1 cellular context compared by ENCODE assay signal in the genomic region with DNA sequence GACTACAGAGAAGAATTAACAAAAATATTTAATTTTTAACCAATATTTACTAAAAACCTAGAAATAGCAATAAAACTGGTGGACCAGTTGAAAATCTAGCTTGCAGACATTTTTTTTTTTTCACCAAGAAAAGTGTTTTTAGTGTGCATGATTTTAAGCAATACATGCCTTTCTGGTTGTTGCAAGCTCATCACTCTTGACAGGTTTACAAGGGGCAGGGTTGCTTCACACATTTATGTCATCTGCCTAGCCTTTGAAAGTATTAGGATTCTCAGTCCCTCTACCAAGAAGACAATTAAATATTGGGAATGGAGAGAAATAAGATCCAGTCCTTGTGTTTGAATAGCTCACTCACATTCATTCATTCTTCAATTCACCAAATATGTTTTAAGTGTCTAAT.
TF ChIP-seq lines count a peak whose summit lies in the region.

No MANE protein-coding gene starts in this region.

TF ChIP-seq in K562, 482 proteins besides CTCF, POLR2A, EP300 and RAD21 (continued from another document):
- TF ChIP-seq, protein P1, sequence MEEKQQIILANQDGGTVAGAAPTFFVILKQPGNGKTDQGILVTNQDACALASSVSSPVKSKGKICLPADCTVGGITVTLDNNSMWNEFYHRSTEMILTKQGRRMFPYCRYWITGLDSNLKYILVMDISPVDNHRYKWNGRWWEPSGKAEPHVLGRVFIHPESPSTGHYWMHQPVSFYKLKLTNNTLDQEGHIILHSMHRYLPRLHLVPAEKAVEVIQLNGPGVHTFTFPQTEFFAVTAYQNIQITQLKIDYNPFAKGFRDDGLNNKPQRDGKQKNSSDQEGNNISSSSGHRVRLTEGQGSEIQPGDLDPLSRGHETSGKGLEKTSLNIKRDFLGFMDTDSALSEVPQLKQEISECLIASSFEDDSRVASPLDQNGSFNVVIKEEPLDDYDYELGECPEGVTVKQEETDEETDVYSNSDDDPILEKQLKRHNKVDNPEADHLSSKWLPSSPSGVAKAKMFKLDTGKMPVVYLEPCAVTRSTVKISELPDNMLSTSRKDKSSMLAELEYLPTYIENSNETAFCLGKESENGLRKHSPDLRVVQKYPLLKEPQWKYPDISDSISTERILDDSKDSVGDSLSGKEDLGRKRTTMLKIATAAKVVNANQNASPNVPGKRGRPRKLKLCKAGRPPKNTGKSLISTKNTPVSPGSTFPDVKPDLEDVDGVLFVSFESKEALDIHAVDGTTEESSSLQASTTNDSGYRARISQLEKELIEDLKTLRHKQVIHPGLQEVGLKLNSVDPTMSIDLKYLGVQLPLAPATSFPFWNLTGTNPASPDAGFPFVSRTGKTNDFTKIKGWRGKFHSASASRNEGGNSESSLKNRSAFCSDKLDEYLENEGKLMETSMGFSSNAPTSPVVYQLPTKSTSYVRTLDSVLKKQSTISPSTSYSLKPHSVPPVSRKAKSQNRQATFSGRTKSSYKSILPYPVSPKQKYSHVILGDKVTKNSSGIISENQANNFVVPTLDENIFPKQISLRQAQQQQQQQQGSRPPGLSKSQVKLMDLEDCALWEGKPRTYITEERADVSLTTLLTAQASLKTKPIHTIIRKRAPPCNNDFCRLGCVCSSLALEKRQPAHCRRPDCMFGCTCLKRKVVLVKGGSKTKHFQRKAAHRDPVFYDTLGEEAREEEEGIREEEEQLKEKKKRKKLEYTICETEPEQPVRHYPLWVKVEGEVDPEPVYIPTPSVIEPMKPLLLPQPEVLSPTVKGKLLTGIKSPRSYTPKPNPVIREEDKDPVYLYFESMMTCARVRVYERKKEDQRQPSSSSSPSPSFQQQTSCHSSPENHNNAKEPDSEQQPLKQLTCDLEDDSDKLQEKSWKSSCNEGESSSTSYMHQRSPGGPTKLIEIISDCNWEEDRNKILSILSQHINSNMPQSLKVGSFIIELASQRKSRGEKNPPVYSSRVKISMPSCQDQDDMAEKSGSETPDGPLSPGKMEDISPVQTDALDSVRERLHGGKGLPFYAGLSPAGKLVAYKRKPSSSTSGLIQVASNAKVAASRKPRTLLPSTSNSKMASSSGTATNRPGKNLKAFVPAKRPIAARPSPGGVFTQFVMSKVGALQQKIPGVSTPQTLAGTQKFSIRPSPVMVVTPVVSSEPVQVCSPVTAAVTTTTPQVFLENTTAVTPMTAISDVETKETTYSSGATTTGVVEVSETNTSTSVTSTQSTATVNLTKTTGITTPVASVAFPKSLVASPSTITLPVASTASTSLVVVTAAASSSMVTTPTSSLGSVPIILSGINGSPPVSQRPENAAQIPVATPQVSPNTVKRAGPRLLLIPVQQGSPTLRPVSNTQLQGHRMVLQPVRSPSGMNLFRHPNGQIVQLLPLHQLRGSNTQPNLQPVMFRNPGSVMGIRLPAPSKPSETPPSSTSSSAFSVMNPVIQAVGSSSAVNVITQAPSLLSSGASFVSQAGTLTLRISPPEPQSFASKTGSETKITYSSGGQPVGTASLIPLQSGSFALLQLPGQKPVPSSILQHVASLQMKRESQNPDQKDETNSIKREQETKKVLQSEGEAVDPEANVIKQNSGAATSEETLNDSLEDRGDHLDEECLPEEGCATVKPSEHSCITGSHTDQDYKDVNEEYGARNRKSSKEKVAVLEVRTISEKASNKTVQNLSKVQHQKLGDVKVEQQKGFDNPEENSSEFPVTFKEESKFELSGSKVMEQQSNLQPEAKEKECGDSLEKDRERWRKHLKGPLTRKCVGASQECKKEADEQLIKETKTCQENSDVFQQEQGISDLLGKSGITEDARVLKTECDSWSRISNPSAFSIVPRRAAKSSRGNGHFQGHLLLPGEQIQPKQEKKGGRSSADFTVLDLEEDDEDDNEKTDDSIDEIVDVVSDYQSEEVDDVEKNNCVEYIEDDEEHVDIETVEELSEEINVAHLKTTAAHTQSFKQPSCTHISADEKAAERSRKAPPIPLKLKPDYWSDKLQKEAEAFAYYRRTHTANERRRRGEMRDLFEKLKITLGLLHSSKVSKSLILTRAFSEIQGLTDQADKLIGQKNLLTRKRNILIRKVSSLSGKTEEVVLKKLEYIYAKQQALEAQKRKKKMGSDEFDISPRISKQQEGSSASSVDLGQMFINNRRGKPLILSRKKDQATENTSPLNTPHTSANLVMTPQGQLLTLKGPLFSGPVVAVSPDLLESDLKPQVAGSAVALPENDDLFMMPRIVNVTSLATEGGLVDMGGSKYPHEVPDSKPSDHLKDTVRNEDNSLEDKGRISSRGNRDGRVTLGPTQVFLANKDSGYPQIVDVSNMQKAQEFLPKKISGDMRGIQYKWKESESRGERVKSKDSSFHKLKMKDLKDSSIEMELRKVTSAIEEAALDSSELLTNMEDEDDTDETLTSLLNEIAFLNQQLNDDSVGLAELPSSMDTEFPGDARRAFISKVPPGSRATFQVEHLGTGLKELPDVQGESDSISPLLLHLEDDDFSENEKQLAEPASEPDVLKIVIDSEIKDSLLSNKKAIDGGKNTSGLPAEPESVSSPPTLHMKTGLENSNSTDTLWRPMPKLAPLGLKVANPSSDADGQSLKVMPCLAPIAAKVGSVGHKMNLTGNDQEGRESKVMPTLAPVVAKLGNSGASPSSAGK (IDR thresholded peaks at IDR 0.05), result no peak
- no peak for TF ChIP-seq ZNF124 (CRISPR knock-in tag; IDR thresholded peaks at IDR 0.05)
- TF ChIP-seq RHOXF2B (CRISPR knock-in tag; conservative IDR thresholded peaks at IDR 0.05), result no peak
- TF ChIP-seq NFRKB (IDR thresholded peaks at IDR 0.05; ENCODE audit: low read depth), result 0 out of 2 replicates have a peak, but pooled peaks have one; percentile 56
- no peak for TF ChIP-seq ZNF764 (CRISPR knock-in tag; IDR thresholded peaks at IDR 0.05; ENCODE audit: low read depth)
- TF ChIP-seq, protein P2, sequence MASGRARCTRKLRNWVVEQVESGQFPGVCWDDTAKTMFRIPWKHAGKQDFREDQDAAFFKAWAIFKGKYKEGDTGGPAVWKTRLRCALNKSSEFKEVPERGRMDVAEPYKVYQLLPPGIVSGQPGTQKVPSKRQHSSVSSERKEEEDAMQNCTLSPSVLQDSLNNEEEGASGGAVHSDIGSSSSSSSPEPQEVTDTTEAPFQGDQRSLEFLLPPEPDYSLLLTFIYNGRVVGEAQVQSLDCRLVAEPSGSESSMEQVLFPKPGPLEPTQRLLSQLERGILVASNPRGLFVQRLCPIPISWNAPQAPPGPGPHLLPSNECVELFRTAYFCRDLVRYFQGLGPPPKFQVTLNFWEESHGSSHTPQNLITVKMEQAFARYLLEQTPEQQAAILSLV (tag; IDR thresholded peaks at IDR 0.05), result no peak
- peak; percentile 86 for TF ChIP-seq ZNF316 (IDR thresholded peaks at IDR 0.05)
- no peak for TF ChIP-seq ZNF133 (CRISPR knock-in tag; IDR thresholded peaks at IDR 0.05)
- peak; percentile 37 for TF ChIP-seq NFE2 (IDR thresholded peaks at IDR 0.05; ENCODE audit: low read depth)
- 0 out of 2 replicates have a peak, but pooled peaks have one; percentile 5 for TF ChIP-seq ZNF644 (tag; IDR thresholded peaks at IDR 0.05; ENCODE audit: low read depth)
- TF ChIP-seq, protein P3, sequence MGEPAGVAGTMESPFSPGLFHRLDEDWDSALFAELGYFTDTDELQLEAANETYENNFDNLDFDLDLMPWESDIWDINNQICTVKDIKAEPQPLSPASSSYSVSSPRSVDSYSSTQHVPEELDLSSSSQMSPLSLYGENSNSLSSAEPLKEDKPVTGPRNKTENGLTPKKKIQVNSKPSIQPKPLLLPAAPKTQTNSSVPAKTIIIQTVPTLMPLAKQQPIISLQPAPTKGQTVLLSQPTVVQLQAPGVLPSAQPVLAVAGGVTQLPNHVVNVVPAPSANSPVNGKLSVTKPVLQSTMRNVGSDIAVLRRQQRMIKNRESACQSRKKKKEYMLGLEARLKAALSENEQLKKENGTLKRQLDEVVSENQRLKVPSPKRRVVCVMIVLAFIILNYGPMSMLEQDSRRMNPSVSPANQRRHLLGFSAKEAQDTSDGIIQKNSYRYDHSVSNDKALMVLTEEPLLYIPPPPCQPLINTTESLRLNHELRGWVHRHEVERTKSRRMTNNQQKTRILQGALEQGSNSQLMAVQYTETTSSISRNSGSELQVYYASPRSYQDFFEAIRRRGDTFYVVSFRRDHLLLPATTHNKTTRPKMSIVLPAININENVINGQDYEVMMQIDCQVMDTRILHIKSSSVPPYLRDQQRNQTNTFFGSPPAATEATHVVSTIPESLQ (CRISPR knock-in tag; IDR thresholded peaks at IDR 0.05), result no peak
- TF ChIP-seq MAZ (CRISPR knock-in tag; conservative IDR thresholded peaks at IDR 0.05 in 1 of 2, IDR thresholded peaks at IDR 0.05 in 1 of 2), result no peak
- TF ChIP-seq, protein P4, sequence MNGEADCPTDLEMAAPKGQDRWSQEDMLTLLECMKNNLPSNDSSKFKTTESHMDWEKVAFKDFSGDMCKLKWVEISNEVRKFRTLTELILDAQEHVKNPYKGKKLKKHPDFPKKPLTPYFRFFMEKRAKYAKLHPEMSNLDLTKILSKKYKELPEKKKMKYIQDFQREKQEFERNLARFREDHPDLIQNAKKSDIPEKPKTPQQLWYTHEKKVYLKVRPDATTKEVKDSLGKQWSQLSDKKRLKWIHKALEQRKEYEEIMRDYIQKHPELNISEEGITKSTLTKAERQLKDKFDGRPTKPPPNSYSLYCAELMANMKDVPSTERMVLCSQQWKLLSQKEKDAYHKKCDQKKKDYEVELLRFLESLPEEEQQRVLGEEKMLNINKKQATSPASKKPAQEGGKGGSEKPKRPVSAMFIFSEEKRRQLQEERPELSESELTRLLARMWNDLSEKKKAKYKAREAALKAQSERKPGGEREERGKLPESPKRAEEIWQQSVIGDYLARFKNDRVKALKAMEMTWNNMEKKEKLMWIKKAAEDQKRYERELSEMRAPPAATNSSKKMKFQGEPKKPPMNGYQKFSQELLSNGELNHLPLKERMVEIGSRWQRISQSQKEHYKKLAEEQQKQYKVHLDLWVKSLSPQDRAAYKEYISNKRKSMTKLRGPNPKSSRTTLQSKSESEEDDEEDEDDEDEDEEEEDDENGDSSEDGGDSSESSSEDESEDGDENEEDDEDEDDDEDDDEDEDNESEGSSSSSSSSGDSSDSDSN (IDR thresholded peaks at IDR 0.05; ENCODE audit: borderline replicate concordance in 1 of 2, low read depth in 2 of 2, low read length in 2 of 2), result no peak
- TF ChIP-seq, protein P5, sequence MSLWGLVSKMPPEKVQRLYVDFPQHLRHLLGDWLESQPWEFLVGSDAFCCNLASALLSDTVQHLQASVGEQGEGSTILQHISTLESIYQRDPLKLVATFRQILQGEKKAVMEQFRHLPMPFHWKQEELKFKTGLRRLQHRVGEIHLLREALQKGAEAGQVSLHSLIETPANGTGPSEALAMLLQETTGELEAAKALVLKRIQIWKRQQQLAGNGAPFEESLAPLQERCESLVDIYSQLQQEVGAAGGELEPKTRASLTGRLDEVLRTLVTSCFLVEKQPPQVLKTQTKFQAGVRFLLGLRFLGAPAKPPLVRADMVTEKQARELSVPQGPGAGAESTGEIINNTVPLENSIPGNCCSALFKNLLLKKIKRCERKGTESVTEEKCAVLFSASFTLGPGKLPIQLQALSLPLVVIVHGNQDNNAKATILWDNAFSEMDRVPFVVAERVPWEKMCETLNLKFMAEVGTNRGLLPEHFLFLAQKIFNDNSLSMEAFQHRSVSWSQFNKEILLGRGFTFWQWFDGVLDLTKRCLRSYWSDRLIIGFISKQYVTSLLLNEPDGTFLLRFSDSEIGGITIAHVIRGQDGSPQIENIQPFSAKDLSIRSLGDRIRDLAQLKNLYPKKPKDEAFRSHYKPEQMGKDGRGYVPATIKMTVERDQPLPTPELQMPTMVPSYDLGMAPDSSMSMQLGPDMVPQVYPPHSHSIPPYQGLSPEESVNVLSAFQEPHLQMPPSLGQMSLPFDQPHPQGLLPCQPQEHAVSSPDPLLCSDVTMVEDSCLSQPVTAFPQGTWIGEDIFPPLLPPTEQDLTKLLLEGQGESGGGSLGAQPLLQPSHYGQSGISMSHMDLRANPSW (CRISPR knock-in tag; IDR thresholded peaks at IDR 0.05), result no peak
- TF ChIP-seq, protein P6, sequence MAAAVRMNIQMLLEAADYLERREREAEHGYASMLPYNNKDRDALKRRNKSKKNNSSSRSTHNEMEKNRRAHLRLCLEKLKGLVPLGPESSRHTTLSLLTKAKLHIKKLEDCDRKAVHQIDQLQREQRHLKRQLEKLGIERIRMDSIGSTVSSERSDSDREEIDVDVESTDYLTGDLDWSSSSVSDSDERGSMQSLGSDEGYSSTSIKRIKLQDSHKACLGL (CRISPR knock-in tag; IDR thresholded peaks at IDR 0.05; ENCODE audit: borderline replicate concordance, poor library complexity, severe bottlenecking), result no peak
- TF ChIP-seq SMAD1 (IDR thresholded peaks at IDR 0.05; ENCODE audit: low read depth, low read length, partially characterized antibody), result no peak
- TF ChIP-seq, protein P7, sequence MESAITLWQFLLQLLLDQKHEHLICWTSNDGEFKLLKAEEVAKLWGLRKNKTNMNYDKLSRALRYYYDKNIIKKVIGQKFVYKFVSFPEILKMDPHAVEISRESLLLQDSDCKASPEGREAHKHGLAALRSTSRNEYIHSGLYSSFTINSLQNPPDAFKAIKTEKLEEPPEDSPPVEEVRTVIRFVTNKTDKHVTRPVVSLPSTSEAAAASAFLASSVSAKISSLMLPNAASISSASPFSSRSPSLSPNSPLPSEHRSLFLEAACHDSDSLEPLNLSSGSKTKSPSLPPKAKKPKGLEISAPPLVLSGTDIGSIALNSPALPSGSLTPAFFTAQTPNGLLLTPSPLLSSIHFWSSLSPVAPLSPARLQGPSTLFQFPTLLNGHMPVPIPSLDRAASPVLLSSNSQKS (CRISPR knock-in tag; IDR thresholded peaks at IDR 0.05), result no peak
- TF ChIP-seq GTF2E2 (tag; IDR thresholded peaks at IDR 0.05), result no peak
- no peak for TF ChIP-seq NFIC (IDR thresholded peaks at IDR 0.05)
- no peak for TF ChIP-seq ZSCAN32 (CRISPR knock-in tag; IDR thresholded peaks at IDR 0.05)
